Comparison of ENCODE assay signal across 9 cellular contexts in genomic region chrX:54494970-54495813, GRCh38. TPM values are rescaled to one million over a fixed set of nuclear protein-coding genes. Genes with fewer than 3 reads are reported as not detected.
DNase-seq lines count a peak whose midpoint lies in the region; ATAC-seq and TF ChIP-seq lines count a peak whose summit lies in the region.
"Had no signal": no experiment of that assay in that cellular context is flagged by ENCODE, and none has a peak within 500 bp of the region (broad histone marks: within the 10 kb centered on the region; RNA-seq: fewer than 3 reads in every experiment).

No MANE protein-coding gene starts in this region.

- H3K27ac ChIP-seq in right cardiac atrium (ENCODE audit: low read length), result peak overlapping the region; percentile 64
- H3K27ac ChIP-seq in gastrocnemius medialis, result peak overlapping the region; percentile 52 to 68 (median 62)

- no peak overlapping the region for H3K27ac Mint-ChIP-seq in activated naive CD8-positive, alpha-beta T cell treated with anti-CD3 and anti-CD28 coated beads for 36 hours

- peaks cover 4% of the 10 kb centered on the region for H3K4me1 ChIP-seq in right cardiac atrium (ENCODE audit: control insufficient read depth, insufficient read depth, low read length)
- no peaks in the 10 kb centered on the region for H3K4me1 ChIP-seq in gastrocnemius medialis

- in situ Hi-C loops in gastrocnemius medialis (cut with MboI; ENCODE audit: low sequenced_read_pairs in 4 of 4), result no loop called here

- no peaks in the 10 kb centered on the region for H3K36me3 ChIP-seq in gastrocnemius medialis

- H3K9me3 ChIP-seq in right cardiac atrium (ENCODE audit: control insufficient read depth, low read length) (no peaks in the 10 kb centered on the region), gastrocnemius medialis (no peaks in the 10 kb centered on the region)

- intact Hi-C loops in right cardiac atrium (cut with DNase I) (no loop called here), gastrocnemius medialis (cut with DNase I; ENCODE audit: low total_unique reads) (no loop called here)

- H3K36me3 Mint-ChIP-seq in activated T-cell treated with anti-CD3 and anti-CD28 coated beads, Interleukin-2, amount 50 U/mL, for 4 hours (ENCODE audit: insufficient read depth), result no peaks in the 10 kb centered on the region
- H3K36me3 Mint-ChIP-seq in activated naive CD8-positive, alpha-beta T cell treated with anti-CD3 and anti-CD28 coated beads for 36 hours, result no peaks in the 10 kb centered on the region

- H3K27me3 ChIP-seq in right cardiac atrium (ENCODE audit: control insufficient read depth, insufficient read depth) (no peaks in the 10 kb centered on the region), gastrocnemius medialis (peaks cover 0 to 4% (median 0%) of the 10 kb centered on the region in 3 donors)

- peak; percentile 58 to 61 for ATAC-seq in activated T-cell treated with anti-CD3 and anti-CD28 coated beads, Interleukin-2, amount 50 U/mL, for 4 hours
- ATAC-seq in right cardiac atrium (peak; percentile 45 to 54), gastrocnemius medialis (peak in 1 of 2 donors; percentile 33), GM21825 (IDR thresholded peaks at IDR 0.05; ENCODE audit: unreplicated experiment) (no peak)

- WGBS in right cardiac atrium, result 1% methylated on average over 84 of the region's 87 CpGs

- TF ChIP-seq POLR2A in gastrocnemius medialis (IDR thresholded peaks at IDR 0.05), result no peak

- peak overlapping the region; percentile 71 for H3K4me3 Mint-ChIP-seq in activated T-cell treated with anti-CD3 and anti-CD28 coated beads, Interleukin-2, amount 50 U/mL, for 4 hours
- peak overlapping the region; percentile 56 for H3K4me3 Mint-ChIP-seq in activated naive CD8-positive, alpha-beta T cell treated with anti-CD3 and anti-CD28 coated beads for 36 hours

- peaks cover 5% of the 10 kb centered on the region for H3K4me1 Mint-ChIP-seq in activated T-cell treated with anti-CD3 and anti-CD28 coated beads, Interleukin-2, amount 50 U/mL, for 4 hours (ENCODE audit: low read depth)
- H3K4me1 Mint-ChIP-seq in activated naive CD8-positive, alpha-beta T cell treated with anti-CD3 and anti-CD28 coated beads for 36 hours, result no peaks in the 10 kb centered on the region

- peaks cover 28% of the 10 kb centered on the region for H3K27me3 Mint-ChIP-seq in activated T-cell treated with anti-CD3 and anti-CD28 coated beads, Interleukin-2, amount 50 U/mL, for 4 hours (ENCODE audit: low read depth)
- peaks cover 30% of the 10 kb centered on the region for H3K27me3 Mint-ChIP-seq in activated naive CD8-positive, alpha-beta T cell treated with anti-CD3 and anti-CD28 coated beads for 36 hours

- TF ChIP-seq CTCF in gastrocnemius medialis (IDR thresholded peaks at IDR 0.05 in 4 of 5, conservative IDR thresholded peaks at IDR 0.05 in 1 of 5), result no peak

- H3K4me3 ChIP-seq in right cardiac atrium (ENCODE audit: low read length) (peak overlapping the region; percentile 96), gastrocnemius medialis (peak overlapping the region; percentile 54 to 71 (median 64))
- H3K4me3 ChIP-seq: GM12878 had no signal

- H3K9me3 Mint-ChIP-seq in activated T-cell treated with anti-CD3 and anti-CD28 coated beads, Interleukin-2, amount 50 U/mL, for 4 hours, result no peaks in the 10 kb centered on the region
- no peaks in the 10 kb centered on the region for H3K9me3 Mint-ChIP-seq in activated naive CD8-positive, alpha-beta T cell treated with anti-CD3 and anti-CD28 coated beads for 36 hours

- no peak for DNase-seq in activated T-cell treated with anti-CD3 and anti-CD28 coated beads, Interleukin-2, amount 50 U/mL, for 4 hours
- DNase-seq in activated T-cell treated with anti-CD3 and anti-CD28 coated beads, Interleukin-2, amount 50 U/mL, for 48 hours, result no peak
- no peak for DNase-seq in activated naive CD8-positive, alpha-beta T cell treated with anti-CD3 and anti-CD28 coated beads for 36 hours
- peak; percentile 26 to 71 (median 67) for DNase-seq in right cardiac atrium
- DNase-seq in gastrocnemius medialis, result peak in 1 of 2 donors; percentile 9
- no peak for DNase-seq in DMS114 treated with DMSO at 0.1 percent for 48 hours (lab: John Stamatoyannopoulos, UW; ENCODE audit: unreplicated experiment)
- DNase-seq in NCI-H774 (lab: John Stamatoyannopoulos, UW), result no peak

RNA-seq across cellular contexts. Expression of gene FGD1, which starts 0.8 kb away (rescaled TPM):
- total RNA-seq in activated T-cell treated with anti-CD3 and anti-CD28 coated beads, Interleukin-2, amount 50 U/mL, for 4 hours, result under 1 TPM; 0.11 to 0.15 (median 0.13) TPM
- under 1 TPM; 0.10 to 0.19 TPM for total RNA-seq in activated naive CD8-positive, alpha-beta T cell treated with anti-CD3 and anti-CD28 coated beads for 36 hours
- total RNA-seq in right cardiac atrium (1 to 10 TPM; 6.3 to 6.7 (median 6.5) TPM), gastrocnemius medialis (1 to 10 TPM in 3 of 4 donors, under 1 TPM in 1; 0.98 to 1.1 (median 1.0) TPM)
- 5.0 TPM for polyA plus RNA-seq in right cardiac atrium

RNA-seq across cellular contexts. Expression of gene GNL3L, which starts 34.8 kb away (rescaled TPM):
- total RNA-seq in activated T-cell treated with anti-CD3 and anti-CD28 coated beads, Interleukin-2, amount 50 U/mL, for 4 hours, result 100 to 1,000 TPM; 105 to 111 (median 109) TPM
- total RNA-seq in activated naive CD8-positive, alpha-beta T cell treated with anti-CD3 and anti-CD28 coated beads for 36 hours, result 10 to 100 TPM; 91.2 to 91.8 TPM
- total RNA-seq in right cardiac atrium, result 10 to 100 TPM; 22.3 to 28.0 (median 23.9) TPM
- polyA plus RNA-seq in right cardiac atrium, result 10.0 TPM
- 10 to 100 TPM; 21.2 to 41.7 (median 34.9) TPM for total RNA-seq in gastrocnemius medialis

RNA-seq across cellular contexts. Expression of gene TSR2, which starts 55.0 kb away (rescaled TPM):
- 10 to 100 TPM; 61.5 to 67.9 (median 64.7) TPM for total RNA-seq in activated T-cell treated with anti-CD3 and anti-CD28 coated beads, Interleukin-2, amount 50 U/mL, for 4 hours
- total RNA-seq in activated naive CD8-positive, alpha-beta T cell treated with anti-CD3 and anti-CD28 coated beads for 36 hours, result 10 to 100 TPM; 50.5 to 53.4 TPM
- total RNA-seq in right cardiac atrium (10 to 100 TPM; 31.8 to 39.8 (median 38.5) TPM), gastrocnemius medialis (10 to 100 TPM; 10.1 to 24.2 (median 18.0) TPM)
- 42.3 TPM for polyA plus RNA-seq in right cardiac atrium

Comparison
In these comparisons a context has a peak if more than half of its experiments do, and no peak if none do; other contexts are left out.
1. DNase-seq: peak in right cardiac atrium (3 of 3); none in activated T-cell treated with anti-CD3 and anti-CD28 coated beads, Interleukin-2, amount 50 U/mL, for 4 hours (single experiment), activated T-cell treated with anti-CD3 and anti-CD28 coated beads, Interleukin-2, amount 50 U/mL, for 48 hours (0 of 2), activated naive CD8-positive, alpha-beta T cell treated with anti-CD3 and anti-CD28 coated beads for 36 hours (single experiment), DMS114 treated with DMSO at 0.1 percent for 48 hours (single experiment) and NCI-H774 (single experiment).